In genomic region chr7:36301914-36302771, GRCh38 we compare ENCODE assay signal across 1 cellular context.
TF ChIP-seq lines count a peak whose summit lies in the region.

No MANE protein-coding gene starts in this region.

TF ChIP-seq in K562, 482 proteins besides CTCF, POLR2A, EP300 and RAD21 (continued from another document and continues in another):
- no peak for TF ChIP-seq CUX1 (CRISPR knock-in tag; IDR thresholded peaks at IDR 0.05)
- no peak for TF ChIP-seq RNF2 (IDR thresholded peaks at IDR 0.05)
- TF ChIP-seq HDGF (IDR thresholded peaks at IDR 0.05) = 0 out of 2 replicates have a peak, but pooled peaks have one; percentile 15
- TF ChIP-seq SMC3 (conservative IDR thresholded peaks at IDR 0.05; ENCODE audit: insufficient read depth, low read depth, low read length) = 0 out of 2 replicates have a peak, but pooled peaks have one; percentile 3
- TF ChIP-seq ZNF239 (CRISPR knock-in tag; IDR thresholded peaks at IDR 0.05) = no peak; the same call in 1 of the 2 replicates
- TF ChIP-seq FOS (IDR thresholded peaks at IDR 0.05; ENCODE audit: extremely low read depth, insufficient read length) = no peak
- TF ChIP-seq ZBTB12 (CRISPR knock-in tag; IDR thresholded peaks at IDR 0.05) = no peak
- TF ChIP-seq HNRNPL (IDR thresholded peaks at IDR 0.05; ENCODE audit: low read depth, low read length) = no peak
- no peak for TF ChIP-seq ZZZ3 (IDR thresholded peaks at IDR 0.05)
- peak; percentile 98 for TF ChIP-seq NFE2 (IDR thresholded peaks at IDR 0.05; ENCODE audit: low read depth)
- no peak for TF ChIP-seq NONO (IDR thresholded peaks at IDR 0.05; ENCODE audit: low read depth in 2 of 2, low read length in 1 of 2)
- TF ChIP-seq ZBTB40 (IDR thresholded peaks at IDR 0.05) = no peak
- TF ChIP-seq ZBTB40 (CRISPR knock-in tag; IDR thresholded peaks at IDR 0.05) = no peak
- no peak for TF ChIP-seq NFRKB (IDR thresholded peaks at IDR 0.05; ENCODE audit: low read depth)
- no peak for TF ChIP-seq BRCA1 (IDR thresholded peaks at IDR 0.05)
- no peak for TF ChIP-seq BRCA1 (CRISPR knock-in tag; IDR thresholded peaks at IDR 0.05)
- TF ChIP-seq ZMIZ1 (IDR thresholded peaks at IDR 0.05; ENCODE audit: low read depth in 2 of 2, low read length in 2 of 2) = no peak
- TF ChIP-seq FOXP1 (CRISPR knock-in tag; IDR thresholded peaks at IDR 0.05) = no peak
- peak in 1 of 3 experiments; percentile 67; a peak in 1 of 6 replicates for TF ChIP-seq ZBTB11 (CRISPR knock-in tag; IDR thresholded peaks at IDR 0.05)
- TF ChIP-seq PML (IDR thresholded peaks at IDR 0.05; ENCODE audit: low read length) = no peak
- TF ChIP-seq STAT6 (CRISPR knock-in tag; IDR thresholded peaks at IDR 0.05) = no peak
- TF ChIP-seq FOXA1 (IDR thresholded peaks at IDR 0.05; ENCODE audit: borderline replicate concordance) = no peak
- TF ChIP-seq THAP7 (CRISPR knock-in tag; IDR thresholded peaks at IDR 0.05) = no peak
- no peak for TF ChIP-seq MXD1 (CRISPR knock-in tag; IDR thresholded peaks at IDR 0.05; ENCODE audit: borderline replicate concordance, poor library complexity, severe bottlenecking)
- TF ChIP-seq SMAD4 (CRISPR knock-in tag; conservative IDR thresholded peaks at IDR 0.05) = no peak; the same call in 1 of the 2 replicates
- TF ChIP-seq TEAD2 (tag; IDR thresholded peaks at IDR 0.05) = no peak
- no peak for TF ChIP-seq ZNF551 (CRISPR knock-in tag; IDR thresholded peaks at IDR 0.05)
- peak; percentile 96 for TF ChIP-seq C11orf30 (IDR thresholded peaks at IDR 0.05; ENCODE audit: low read depth)
